Comparison of ENCODE assay signal across 9 cellular contexts in genomic region chr2:69997296-69998184, GRCh38. TPM values are rescaled to one million over a fixed set of nuclear protein-coding genes. Genes with fewer than 3 reads are reported as not detected.
A peak's percentile ranks its signal among the peaks of the same experiment; 100 is the strongest.
DNase-seq lines count a peak whose midpoint lies in the region; ATAC-seq, FAIRE-seq and TF ChIP-seq lines count a peak whose summit lies in the region.
"Had no signal": no experiment of that assay in that cellular context is flagged by ENCODE, and none has a peak within 500 bp of the region (broad histone marks: within the 10 kb centered on the region; RNA-seq: fewer than 3 reads in every experiment).

No MANE protein-coding gene starts in this region.

- H4K20me1 ChIP-seq in HCT116 (ENCODE audit: insufficient read depth) (no peaks in the 10 kb centered on the region), PC-9 (ENCODE audit: insufficient read depth) (no peaks in the 10 kb centered on the region)

- peak overlapping the region; percentile 52 for H3K9ac ChIP-seq in HCT116 (ENCODE audit: low read length)

- in situ Hi-C loops in gastrocnemius medialis (cut with MboI; ENCODE audit: low sequenced_read_pairs in 4 of 4), result no loop called here

- peak; percentile 57 for DNase-seq in HCT116 (ENCODE audit: low read depth, low spot score)
- peak; percentile 82 to 93 for DNase-seq in PC-9
- peak; percentile 74 to 92 for DNase-seq in gastrocnemius medialis
- DNase-seq in HuH-7 (ENCODE audit: low spot score), result no peak
- no peak for DNase-seq in frontal cortex (ENCODE audit: low spot score in 2 of 2)

- 0 out of 2 replicates have a peak, but pooled peaks have one; percentile 9 for TF ChIP-seq RAD21 in HCT116 (IDR thresholded peaks at IDR 0.05; ENCODE audit: low read depth)

- FAIRE-seq in frontal cortex (lab: Jason Lieb, UNC), result no peak

- H3K9me3 ChIP-seq in HCT116 (ENCODE audit: control insufficient read depth in 1 of 2, insufficient read depth in 1 of 2, low read depth in 1 of 2, low read length in 2 of 2) (no peaks in the 10 kb centered on the region), PC-9 (ENCODE audit: insufficient read depth, low read depth) (no peaks in the 10 kb centered on the region), gastrocnemius medialis (no peaks in the 10 kb centered on the region)

- H3F3A ChIP-seq in PC-9 (ENCODE audit: insufficient read depth, low read depth), result peaks cover 45% of the 10 kb centered on the region

- H3K4me1 ChIP-seq in HCT116 (ENCODE audit: control insufficient read depth in 1 of 2, insufficient read depth in 2 of 2, low read length in 2 of 2), result peaks cover 19 to 41% of the 10 kb centered on the region in 2 experiments
- H3K4me1 ChIP-seq in PC-9 (replicated peaks; ENCODE audit: insufficient read depth), result peaks cover 50% of the 10 kb centered on the region
- peaks cover 0 to 7% of the 10 kb centered on the region in 2 donors for H3K4me1 ChIP-seq in gastrocnemius medialis

- BruUV-seq in HCT116 (replicated peaks; lab: Mats Ljungman, UMichigan) (no TSS peak), PC-9 (replicated peaks; lab: Mats Ljungman, UMichigan) (TSS peak; percentile 42)

- ATAC-seq in HCT116 (peak; percentile 85), esophagus mucosa (peak; percentile 96), gastrocnemius medialis (peak; percentile 95 to 98), HG02798 (IDR thresholded peaks at IDR 0.05; ENCODE audit: poor library complexity, unreplicated experiment) (no peak), HG03095 (IDR thresholded peaks at IDR 0.05; ENCODE audit: unreplicated experiment) (no peak)

- RAD21 ChIA-PET in HCT116 (lab: Charles Lee; ENCODE audit: low non-redundant PET in 1 of 2, low total read pairs in 2 of 2, uncharacterized antibody in 2 of 2, unreplicated experiment in 2 of 2), result no interaction called here

- TF ChIP-seq CTCF in HCT116 (IDR thresholded peaks at IDR 0.05 in 2 of 3, conservative IDR thresholded peaks at IDR 0.05 in 1 of 3; ENCODE audit: borderline replicate concordance in 1 of 3, insufficient read depth in 1 of 3, low read depth in 2 of 3, low read length in 2 of 3) (no peak), PC-9 (conservative IDR thresholded peaks at IDR 0.05) (no peak), gastrocnemius medialis (IDR thresholded peaks at IDR 0.05 in 4 of 5, conservative IDR thresholded peaks at IDR 0.05 in 1 of 5) (no peak)

- no peaks in the 10 kb centered on the region for H3K36me3 ChIP-seq in HCT116 (ENCODE audit: control insufficient read depth in 1 of 2, insufficient read depth in 2 of 2, low read length in 2 of 2)
- H3K36me3 ChIP-seq in PC-9 (ENCODE audit: low read depth), result no peaks in the 10 kb centered on the region
- peaks cover 0 to 11% of the 10 kb centered on the region in 2 donors for H3K36me3 ChIP-seq in gastrocnemius medialis

- H3K79me2 ChIP-seq in HCT116 (ENCODE audit: insufficient read depth, low read length) (no peaks in the 10 kb centered on the region), PC-9 (ENCODE audit: low read depth) (no peaks in the 10 kb centered on the region)

- POLR2A ChIA-PET in HCT116 (lab: Charles Lee) (interaction anchor here (1.6 kb wide), 1 partner anchor 83 kb away, joined by 9 read pairs; the partner anchor contains the start of gene MXD1), PC-9 (lab: Charles Lee; ENCODE audit: unreplicated experiment) (no interaction called here)

- H3K27me3 ChIP-seq in HCT116 (ENCODE audit: insufficient read depth, low read length), result no peaks in the 10 kb centered on the region
- no peaks in the 10 kb centered on the region for H3K27me3 ChIP-seq in PC-9 (ENCODE audit: insufficient read depth, low read depth)
- H3K27me3 ChIP-seq in gastrocnemius medialis, result no peaks in the 10 kb centered on the region

- H3K27ac ChIP-seq in HCT116 (ENCODE audit: low read depth, low read length) (peak overlapping the region; percentile 43), PC-9 (peak overlapping the region; percentile 87), gastrocnemius medialis (peak overlapping the region; percentile 41 to 73 (median 52))
- H3K27ac ChIP-seq: VCaP had no signal

- no peaks in the 10 kb centered on the region for H3K9me2 ChIP-seq in HCT116 (ENCODE audit: insufficient read depth)
- no peaks in the 10 kb centered on the region for H3K9me2 ChIP-seq in PC-9 (ENCODE audit: insufficient read depth)

- no peak for TF ChIP-seq POLR2A in HCT116 (IDR thresholded peaks at IDR 0.05; ENCODE audit: borderline replicate concordance, extremely low read depth, insufficient read depth, insufficient read length)
- TF ChIP-seq POLR2A in gastrocnemius medialis (IDR thresholded peaks at IDR 0.05), result no peak

- CTCF ChIA-PET in HCT116 (lab: Charles Lee) (no interaction called here), PC-9 (lab: Charles Lee) (interaction anchor here (0.7 kb wide), 2 partner anchors 86 to 88 kb away, joined by 5 to 8 read pairs; no protein-coding TSS in a partner anchor)

- H3K4me2 ChIP-seq in HCT116 (ENCODE audit: low read length), result peak overlapping the region; percentile 83
- peak overlapping the region; percentile 71 for H3K4me2 ChIP-seq in PC-9

- intact Hi-C loops in HCT116 (cut with micrococcal nuclease), result no loop called here
- intact Hi-C loops in PC-9 (cut with micrococcal nuclease; ENCODE audit: unreplicated experiment), result loop anchor here (2.0 to 5.0 kb wide), 3 partner anchors 65 to 145 kb away; no protein-coding TSS in a partner anchor
- intact Hi-C loops in gastrocnemius medialis (cut with DNase I; ENCODE audit: low total_unique reads), result no loop called here

- H2AFZ ChIP-seq in HCT116 (ENCODE audit: low read depth, low read length, poor library complexity, severe bottlenecking) (peak overlapping the region; percentile 88), PC-9 (peak overlapping the region; percentile 69)

- H3K4me3 ChIP-seq in HCT116 (replicated peaks in 1 of 2; ENCODE audit: low read depth in 1 of 2, low read length in 2 of 2) (peak overlapping the region in 1 of 2 experiments; percentile 39; a peak in 1 of 4 replicates), PC-9 (no peak overlapping the region; the same call in 1 of the 2 replicates), gastrocnemius medialis (no peak overlapping the region)

TF ChIP-seq in HCT116, 20 proteins besides CTCF, POLR2A, EP300 and RAD21:
- TF ChIP-seq ATF3 (IDR thresholded peaks at IDR 0.05) (no peak), SP1 (IDR thresholded peaks at IDR 0.05; ENCODE audit: low read depth) (peak; percentile 37; the same call in 1 of the 2 replicates), YY1 (IDR thresholded peaks at IDR 0.05; ENCODE audit: extremely low read depth, insufficient replicate concordance, low read depth, low read length) (peak; percentile 67), MAX (IDR thresholded peaks at IDR 0.05) (peak; percentile 35), SRF (IDR thresholded peaks at IDR 0.05; ENCODE audit: low read depth) (no peak), CBX3 (IDR thresholded peaks at IDR 0.05; ENCODE audit: low read depth) (no peak), SIN3A (IDR thresholded peaks at IDR 0.05; ENCODE audit: low read depth) (no peak), EZH2 (IDR thresholded peaks at IDR 0.05) (no peak), EZH2phosphoT487 (IDR thresholded peaks at IDR 0.05; ENCODE audit: borderline replicate concordance) (no peak), JUND (IDR thresholded peaks at IDR 0.05) (peak; percentile 56), ZFX (IDR thresholded peaks at IDR 0.05) (no peak), ZNF274 (IDR thresholded peaks at IDR 0.05; ENCODE audit: low read depth, low read length) (no peak), POLR2AphosphoS5 (IDR thresholded peaks at IDR 0.05; ENCODE audit: low read depth, low read length) (peak; percentile 27; the same call in 1 of the 2 replicates), FOSL1 (IDR thresholded peaks at IDR 0.05; ENCODE audit: low read depth) (peak; percentile 62; the same call in 1 of the 2 replicates)

RNA-seq across cellular contexts. Expression of gene ASPRV1, which starts 36.1 kb away (rescaled TPM):
- total RNA-seq in HCT116 (2021; ENCODE audit: unreplicated experiment) (1.1 TPM), PC-9 (2021) (0.30 and 0.48 TPM in 2 replicates), esophagus mucosa (0.16 TPM), gastrocnemius medialis (1 to 10 TPM in 1 of 4 donors, under 1 TPM in 3; 0.39 to 3.1 (median 0.61) TPM), frontal cortex (2.0 TPM)
- 0.39 and 0.44 TPM in 2 replicates for polyA plus RNA-seq in HCT116 (2012)

Comparison
In these comparisons a context has a peak if more than half of its experiments do, and no peak if none do; other contexts are left out.
1. ATAC-seq: peak in HCT116 (single experiment), esophagus mucosa (single experiment) and gastrocnemius medialis (2 of 2); none in HG02798 (single experiment) and HG03095 (single experiment).
2. DNase-seq: peak in HCT116 (single experiment), PC-9 (2 of 2) and gastrocnemius medialis (2 of 2); none in HuH-7 (single experiment) and frontal cortex (0 of 2).
3. Peak in every context shown above with its lines, with median percentiles within 50 percentile points of each other: H3K27ac ChIP-seq.